In the genomic region with DNA sequence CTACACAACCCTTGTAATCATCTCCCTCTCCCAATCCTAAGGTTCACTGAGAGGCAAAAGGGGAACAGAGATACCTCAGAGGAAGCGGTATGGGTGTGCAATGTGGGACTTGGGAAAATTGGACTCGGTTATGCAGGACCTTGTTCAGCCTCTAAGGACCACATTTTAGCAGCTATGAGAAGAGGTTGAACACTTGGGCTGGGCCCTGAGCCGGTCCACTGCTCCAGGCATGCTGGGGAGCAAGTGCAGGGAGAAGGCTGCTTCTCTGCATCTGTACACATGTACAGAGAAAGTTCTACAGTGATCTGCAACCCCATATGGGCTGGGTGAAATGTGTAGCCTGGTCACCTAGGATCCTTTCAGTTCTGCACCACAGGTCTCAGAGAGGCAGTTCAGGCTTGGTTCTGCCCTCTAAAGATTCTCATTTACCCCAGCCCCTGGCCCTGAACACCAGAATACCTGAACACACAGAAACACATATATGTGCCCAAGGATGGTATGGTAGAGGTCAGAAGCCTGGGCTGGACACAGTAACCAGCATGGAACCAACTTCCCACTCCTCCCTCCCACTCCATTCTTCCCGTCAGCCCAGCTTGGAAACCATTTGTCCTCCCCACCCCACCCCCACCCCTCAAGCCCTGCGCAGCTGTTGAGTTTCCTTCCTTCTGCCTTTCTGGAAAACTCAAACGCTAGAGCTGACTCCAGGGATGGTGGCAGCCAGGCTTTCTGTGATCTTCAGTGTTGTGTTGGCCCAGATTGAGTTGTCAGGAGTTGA, we compare ENCODE assay signal across 12 cellular contexts. TPM values are rescaled to one million over a fixed set of nuclear protein-coding genes. Genes with fewer than 3 reads are reported as not detected.
"Had no signal": no experiment of that assay in that cellular context is flagged by ENCODE, and none has a peak within 500 bp of the region (broad histone marks: within the 10 kb centered on the region; RNA-seq: fewer than 3 reads in every experiment).

No MANE protein-coding gene starts in this region.

- H3K9me3 ChIP-seq: pancreas, stomach, thoracic aorta, vagina had no signal

- ATAC-seq: left colon, pancreas had no signal

- H3K27ac ChIP-seq: pancreas, stomach, thoracic aorta, vagina had no signal

- DNase-seq: activated naive CD4-positive, alpha-beta T cell treated with anti-CD3 and anti-CD28 coated beads, Interleukin-2, amount 50 U/mL, for 16 hours; activated T-cell treated with anti-CD3 and anti-CD28 coated beads, Interleukin-2, amount 50 U/mL, for 1 hour; amygdala; left colon; pancreas; stomach; T-helper 2 cell had no signal

- H3K4me3 ChIP-seq: pancreas, skin epidermis, stomach, thoracic aorta, vagina had no signal

- H3K4me1 ChIP-seq: vagina had no signal

- FAIRE-seq: pancreas had no signal

- H3K36me3 ChIP-seq: pancreas, stomach, thoracic aorta, vagina had no signal

RNA-seq across cellular contexts. Expression of gene HOXC5, which starts 10.3 kb away (rescaled TPM):
- total RNA-seq: chondrocyte, dermis microvascular lymphatic vessel endothelial cell, left colon, pancreas, stomach, vagina had no signal
- polyA plus RNA-seq: pancreas had no signal

RNA-seq across cellular contexts. Expression of gene HOXC4, which starts 10.5 kb away (rescaled TPM):
- total RNA-seq: chondrocyte, dermis microvascular lymphatic vessel endothelial cell had no signal

RNA-seq across cellular contexts. Expression of gene HOXC6, which starts 14.9 kb away (rescaled TPM):
- total RNA-seq: chondrocyte, dermis microvascular lymphatic vessel endothelial cell, left colon, thoracic aorta, vagina had no signal

RNA-seq across cellular contexts. Expression of gene HOXC8, which starts 34.4 kb away (rescaled TPM):
- total RNA-seq: chondrocyte, dermis microvascular lymphatic vessel endothelial cell, left colon, pancreas, stomach, thoracic aorta, vagina had no signal
- polyA plus RNA-seq: pancreas had no signal

RNA-seq across cellular contexts. Expression of gene HOXC9, which starts 43.2 kb away (rescaled TPM):
- total RNA-seq: chondrocyte, left colon, stomach, thoracic aorta, vagina had no signal
